In the genomic region with DNA sequence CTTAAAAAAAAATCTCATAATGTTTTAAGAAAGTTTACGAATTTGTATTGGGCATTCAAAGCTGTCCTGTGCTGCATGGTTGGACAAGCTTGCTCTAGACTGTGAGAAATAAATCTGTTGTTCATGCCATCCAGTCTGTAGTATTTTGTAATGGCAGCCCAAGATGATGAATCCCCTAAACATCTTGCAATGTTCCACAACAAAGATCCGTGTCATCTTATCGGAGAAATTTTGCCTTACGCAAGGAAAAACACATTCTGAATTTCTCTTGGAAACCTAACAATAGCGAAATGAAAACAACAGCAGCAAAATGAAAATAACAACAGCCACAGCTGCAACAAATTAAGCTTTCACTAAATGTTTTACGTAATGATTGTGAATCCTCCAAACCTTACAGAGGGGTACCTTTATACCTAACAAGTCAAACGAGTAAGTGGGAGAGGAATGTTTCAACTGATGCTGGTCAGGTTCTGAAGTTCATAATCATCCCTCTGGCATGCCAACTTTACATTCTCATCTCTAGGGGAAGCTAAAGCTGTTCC, we compare ENCODE assay signal across 21 cellular contexts.
DNase-seq lines count a peak whose midpoint lies in the region; ATAC-seq, FAIRE-seq and TF ChIP-seq lines count a peak whose summit lies in the region.
"Had no signal": no experiment of that assay in that cellular context is flagged by ENCODE, and none has a peak within 500 bp of the region (broad histone marks: within the 10 kb centered on the region; RNA-seq: fewer than 3 reads in every experiment).

No MANE protein-coding gene starts in this region.

- no peak for FAIRE-seq in pancreas (lab: Jason Lieb, UNC)
- FAIRE-seq: A204.1, GM12892, H54 had no signal

- no peaks in the 10 kb centered on the region for H3K4me1 ChIP-seq in osteoblast (ENCODE audit: insufficient read depth, low read length)
- no peaks in the 10 kb centered on the region for H3K4me1 ChIP-seq in pancreas

- H3K9me3 ChIP-seq in osteoblast (ENCODE audit: low read depth, low read length) (no peaks in the 10 kb centered on the region), pancreas (no peaks in the 10 kb centered on the region)

- no peaks in the 10 kb centered on the region for H3K79me2 ChIP-seq in osteoblast (ENCODE audit: insufficient read depth, low read length)

- no peaks in the 10 kb centered on the region for H4K20me1 ChIP-seq in osteoblast (ENCODE audit: insufficient read depth, low read length)

- H3K4me3 ChIP-seq in AG10803 (ENCODE audit: low read length) (no peak overlapping the region), fibroblast of mammary gland (ENCODE audit: control insufficient read depth, low read depth, low read length) (no peak overlapping the region), osteoblast (ENCODE audit: insufficient read depth, low read length) (no peak overlapping the region), pancreas (no peak overlapping the region)

- no peak overlapping the region for H3K4me2 ChIP-seq in osteoblast (ENCODE audit: insufficient read depth, low read length)

- in situ Hi-C loops in GM13976 (cut with MboI; ENCODE audit: low sequenced_read_pairs, unreplicated experiment) = no loop called here

- DNase-seq in AG10803 (ENCODE audit: low read depth) (peak; percentile 84), amniotic epithelial cell (ENCODE audit: low read depth) (peak; percentile 94), fibroblast of mammary gland (ENCODE audit: low read depth) (peak; percentile 41), osteoblast (ENCODE audit: insufficient read length, low spot score, missing footprints) (no peak), pancreas (no peak), GM13976 (ENCODE audit: low spot score) (no peak), NCI-H1105 treated with DMSO at 0.1 percent for 48 hours (lab: John Stamatoyannopoulos, UW) (no peak)
- DNase-seq in activated naive CD4-positive, alpha-beta T cell (lab: John Stamatoyannopoulos, UW) = no peak
- DNase-seq: GF-D8, IMR-90, Kasumi-1, NCI-H1105, NCI-H1694 treated with DMSO at 0.1 percent for 48 hours, NCI-H2107, NCI-H2227 treated with DMSO at 0.1 percent for 48 hours, NCI-H524 had no signal

- ATAC-seq in pancreas = no peak
- ATAC-seq: Panc1 had no signal

- WGBS in pancreas, 2 donors = 94% methylated on average over 7 of the region's 7 CpGs

- H2AFZ ChIP-seq in osteoblast (ENCODE audit: low read length) = no peak overlapping the region

- H3K27ac ChIP-seq in osteoblast (ENCODE audit: low read depth, low read length) (peak overlapping the region; percentile 7), pancreas (no peak overlapping the region)
- H3K27ac ChIP-seq: C4-2B had no signal

- intact Hi-C loops in pancreas (cut with DNase I) = no loop called here

- TF ChIP-seq CTCF in AG10803 (conservative IDR thresholded peaks at IDR 0.05; ENCODE audit: low read length) (no peak), fibroblast of mammary gland (conservative IDR thresholded peaks at IDR 0.05; ENCODE audit: control insufficient read depth, insufficient read depth, low read depth, low read length) (no peak), osteoblast (IDR thresholded peaks at IDR 0.05; ENCODE audit: extremely low read depth, low read depth, low read length) (no peak), pancreas (IDR thresholded peaks at IDR 0.05) (no peak), GM13976 (IDR thresholded peaks at IDR 0.05; ENCODE audit: borderline replicate concordance, control extremely low read depth, extremely low read depth, insufficient read depth, missing control alignments) (no peak)

- H3K27me3 ChIP-seq in osteoblast (ENCODE audit: insufficient read depth, low read length) (no peaks in the 10 kb centered on the region), pancreas (no peaks in the 10 kb centered on the region)

- peaks cover 22% of the 10 kb centered on the region for H3K36me3 ChIP-seq in osteoblast (ENCODE audit: insufficient read depth, low read length)
- peaks cover under 1 to 49% (median 4%) of the 10 kb centered on the region in 3 donors for H3K36me3 ChIP-seq in pancreas

Comparison
In these comparisons a context has a peak if more than half of its experiments do, and no peak if none do; other contexts are left out.
1. DNase-seq: peak in AG10803 (single experiment), amniotic epithelial cell (single experiment) and fibroblast of mammary gland (single experiment); none in osteoblast (single experiment), pancreas (0 of 6), activated naive CD4-positive, alpha-beta T cell (0 of 4), GM13976 (single experiment) and NCI-H1105 treated with DMSO at 0.1 percent for 48 hours (single experiment).